ENCODE assay signal across 31 cellular contexts in the genomic region with DNA sequence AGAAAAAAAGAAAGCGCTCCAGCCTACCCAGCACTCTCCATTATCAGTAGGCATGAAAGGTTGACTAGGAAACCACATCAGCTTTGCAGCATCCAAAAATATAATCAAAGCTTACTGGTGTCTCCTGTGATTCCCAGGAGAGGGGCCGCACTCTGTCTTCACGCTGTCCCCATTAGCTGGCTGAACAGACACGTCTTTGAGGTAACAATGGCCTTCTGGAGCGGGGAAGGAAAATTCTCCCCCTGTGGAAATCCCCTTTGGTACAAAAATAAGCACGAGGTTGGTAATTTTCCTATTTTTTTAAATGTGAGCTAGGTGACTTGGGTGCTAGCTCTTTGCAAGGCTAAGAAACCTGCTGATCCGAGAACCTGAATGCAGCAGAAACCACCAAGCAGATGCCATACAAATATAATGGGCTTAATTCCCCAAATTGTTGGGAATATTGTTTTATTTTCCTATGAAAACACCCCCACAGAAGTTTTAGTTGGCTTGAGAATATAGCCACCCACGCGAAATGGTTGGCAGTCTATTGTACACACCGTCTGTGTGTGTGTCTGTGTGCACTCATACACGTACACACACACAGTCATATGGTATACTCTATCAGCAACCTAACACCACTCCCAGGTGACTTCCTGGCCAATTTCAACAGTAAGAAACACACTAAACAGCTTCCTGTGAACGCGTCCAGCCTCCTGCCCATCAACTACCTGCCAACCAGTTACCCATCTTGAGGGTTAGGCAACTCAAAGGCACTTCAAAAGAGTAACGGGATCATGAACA.
DNase-seq lines count a peak whose midpoint lies in the region; ATAC-seq lines count a peak whose summit lies in the region.
"Had no signal": no experiment of that assay in that cellular context is flagged by ENCODE, and none has a peak within 500 bp of the region (broad histone marks: within the 10 kb centered on the region; RNA-seq: fewer than 3 reads in every experiment).

No MANE protein-coding gene starts in this region.

- no peaks in the 10 kb centered on the region for H3K36me3 Mint-ChIP-seq in activated T-cell treated with anti-CD3 and anti-CD28 coated beads, Interleukin-2, amount 50 U/mL, for 72 hours (ENCODE audit: insufficient read depth in 2 of 2)
- no peaks in the 10 kb centered on the region for H3K36me3 Mint-ChIP-seq in activated T-helper 17 cell treated with anti-CD3 and anti-CD28 coated beads, Interleukin-2, amount 50 U/mL, for 72 hours (ENCODE audit: low read depth)
- H3K36me3 Mint-ChIP-seq: activated naive CD4-positive, alpha-beta T cell treated with anti-CD3 and anti-CD28 coated beads, Interleukin-2, amount 10 ng/mL, durations not matched to agents 7 days and 5 days had no signal

- peak; percentile 34 to 50 for ATAC-seq in activated T-cell treated with anti-CD3 and anti-CD28 coated beads, Interleukin-2, amount 50 U/mL, for 72 hours (replicated peaks in 1 of 2)
- peak; percentile 68 for ATAC-seq in HG02610 (IDR thresholded peaks at IDR 0.05; ENCODE audit: unreplicated experiment)
- peak; percentile 90 for ATAC-seq in activated T-helper 17 cell treated with anti-CD3 and anti-CD28 coated beads, Interleukin-2, amount 50 U/mL, for 72 hours (replicated peaks)
- no peak for ATAC-seq in HG03469 (IDR thresholded peaks at IDR 0.05; ENCODE audit: unreplicated experiment)
- ATAC-seq: HepG2, left lobe of liver, pancreas, right cardiac atrium had no signal

- H3K9me3 Mint-ChIP-seq in activated T-cell treated with anti-CD3 and anti-CD28 coated beads, Interleukin-2, amount 50 U/mL, for 72 hours, result peaks cover 0 to 1% of the 10 kb centered on the region in 2 donors
- peaks cover 3% of the 10 kb centered on the region for H3K9me3 Mint-ChIP-seq in activated T-helper 17 cell treated with anti-CD3 and anti-CD28 coated beads, Interleukin-2, amount 50 U/mL, for 72 hours
- H3K9me3 Mint-ChIP-seq: activated CD4-positive, alpha-beta memory T cell treated with anti-CD3 and anti-CD28 coated beads, Interleukin-2, amount 10 ng/mL, durations not matched to agents 7 days and 5 days; central memory CD8-positive, alpha-beta T cell; endodermal cell; stimulated activated naive CD8-positive, alpha-beta T cell treated with anti-CD3 and anti-CD28 coated beads, Interleukin-15, Interleukin-2, amounts not matched to agents 100 ng/mL and 50 ng/mL, for 24 hours had no signal

- DNase-seq in activated T-cell treated with anti-CD3 and anti-CD28 coated beads, Interleukin-2, amount 50 U/mL, for 72 hours, result no peak
- DNase-seq in activated T-cell treated with anti-CD3 and anti-CD28 coated beads for 4 hours (no peak), A172 (ENCODE audit: low spot score) (no peak), putamen (ENCODE audit: low spot score) (no peak), LoVo (ENCODE audit: low spot score) (no peak)
- DNase-seq: activated CD4-positive, alpha-beta memory T cell treated with anti-CD3 and anti-CD28 coated beads, Interleukin-2, amount 10 ng/mL, durations not matched to agents 7 days and 5 days; activated CD4-positive, CD25-positive, alpha-beta regulatory T cell treated with anti-CD3 and anti-CD28 coated beads, Interleukin-2, amount 50 U/mL, for 72 hours; activated CD8-positive, alpha-beta memory T cell treated with anti-CD3 and anti-CD28 coated beads, Interleukin-2, amount 50 U/mL, for 4 hours; activated naive CD4-positive, alpha-beta T cell treated with anti-CD3 and anti-CD28 coated beads, Interleukin-2, amount 10 ng/mL, durations not matched to agents 7 days and 5 days; adrenal gland; COR-L47; dermis blood vessel endothelial cell; endodermal cell; Karpas-422; mesenchymal stem cell; NCI-H1417 treated with DMSO at 0.1 percent for 48 hours; NCI-H526 treated with DMSO at 0.1 percent for 48 hours; pancreas; right cardiac atrium; SHP77 treated with DMSO at 0.1 percent for 48 hours; stimulated activated CD4-positive, alpha-beta T cell treated with anti-CD3 and anti-CD28 coated beads, Interleukin-1b, Interleukin-23, amount 100 ng/mL, for 48 hours; testis had no signal

- H3K27me3 Mint-ChIP-seq in activated T-cell treated with anti-CD3 and anti-CD28 coated beads, Interleukin-2, amount 50 U/mL, for 72 hours (ENCODE audit: low read depth), result no peaks in the 10 kb centered on the region
- peaks cover 6% of the 10 kb centered on the region for H3K27me3 Mint-ChIP-seq in activated T-helper 17 cell treated with anti-CD3 and anti-CD28 coated beads, Interleukin-2, amount 50 U/mL, for 72 hours
- H3K27me3 Mint-ChIP-seq: activated CD4-positive, alpha-beta memory T cell treated with anti-CD3 and anti-CD28 coated beads, Interleukin-2, amount 10 ng/mL, durations not matched to agents 7 days and 5 days; activated naive CD4-positive, alpha-beta T cell treated with anti-CD3 and anti-CD28 coated beads, Interleukin-2, amount 10 ng/mL, durations not matched to agents 7 days and 5 days had no signal

- no peak overlapping the region for H3K4me3 Mint-ChIP-seq in activated T-cell treated with anti-CD3 and anti-CD28 coated beads, Interleukin-2, amount 50 U/mL, for 72 hours
- peak overlapping the region; percentile 52 for H3K4me3 Mint-ChIP-seq in activated T-helper 17 cell treated with anti-CD3 and anti-CD28 coated beads, Interleukin-2, amount 50 U/mL, for 72 hours
- H3K4me3 Mint-ChIP-seq: activated CD4-positive, alpha-beta memory T cell treated with anti-CD3 and anti-CD28 coated beads, Interleukin-2, amount 10 ng/mL, durations not matched to agents 7 days and 5 days; activated naive CD4-positive, alpha-beta T cell treated with anti-CD3 and anti-CD28 coated beads, Interleukin-2, amount 10 ng/mL, durations not matched to agents 7 days and 5 days; central memory CD8-positive, alpha-beta T cell; endodermal cell; neural crest cell; stimulated activated naive CD8-positive, alpha-beta T cell treated with anti-CD3 and anti-CD28 coated beads, Interleukin-15, Interleukin-2, amounts not matched to agents 100 ng/mL and 50 ng/mL, for 24 hours; T-helper 2 cell treated with Interferon-gamma antibody and Interleukin-4, amounts not matched to agents 5 μg/mL and 100 μg/mL, for 36 hours had no signal

- H3K27ac Mint-ChIP-seq in activated T-cell treated with anti-CD3 and anti-CD28 coated beads, Interleukin-2, amount 50 U/mL, for 72 hours, result no peak overlapping the region
- H3K27ac Mint-ChIP-seq in activated T-helper 17 cell treated with anti-CD3 and anti-CD28 coated beads, Interleukin-2, amount 50 U/mL, for 72 hours, result peak overlapping the region; percentile 87
- H3K27ac Mint-ChIP-seq: activated CD4-positive, alpha-beta memory T cell treated with anti-CD3 and anti-CD28 coated beads, Interleukin-2, amount 10 ng/mL, durations not matched to agents 7 days and 5 days; activated naive CD4-positive, alpha-beta T cell treated with anti-CD3 and anti-CD28 coated beads, Interleukin-2, amount 10 ng/mL, durations not matched to agents 7 days and 5 days; endodermal cell; stimulated activated naive CD8-positive, alpha-beta T cell treated with anti-CD3 and anti-CD28 coated beads, Interleukin-15, Interleukin-2, amounts not matched to agents 100 ng/mL and 50 ng/mL, for 24 hours; T-helper 2 cell treated with Interferon-gamma antibody and Interleukin-4, amounts not matched to agents 5 μg/mL and 100 μg/mL, for 36 hours had no signal

- H3K4me1 Mint-ChIP-seq in activated T-cell treated with anti-CD3 and anti-CD28 coated beads, Interleukin-2, amount 50 U/mL, for 72 hours (ENCODE audit: low read depth), result no peaks in the 10 kb centered on the region
- H3K4me1 Mint-ChIP-seq in activated T-helper 17 cell treated with anti-CD3 and anti-CD28 coated beads, Interleukin-2, amount 50 U/mL, for 72 hours, result peaks cover 8% of the 10 kb centered on the region
- H3K4me1 Mint-ChIP-seq: activated CD4-positive, alpha-beta memory T cell treated with anti-CD3 and anti-CD28 coated beads, Interleukin-2, amount 10 ng/mL, durations not matched to agents 7 days and 5 days; activated naive CD4-positive, alpha-beta T cell treated with anti-CD3 and anti-CD28 coated beads, Interleukin-2, amount 10 ng/mL, durations not matched to agents 7 days and 5 days; central memory CD8-positive, alpha-beta T cell; endodermal cell; neural crest cell had no signal
